In the genomic region with DNA sequence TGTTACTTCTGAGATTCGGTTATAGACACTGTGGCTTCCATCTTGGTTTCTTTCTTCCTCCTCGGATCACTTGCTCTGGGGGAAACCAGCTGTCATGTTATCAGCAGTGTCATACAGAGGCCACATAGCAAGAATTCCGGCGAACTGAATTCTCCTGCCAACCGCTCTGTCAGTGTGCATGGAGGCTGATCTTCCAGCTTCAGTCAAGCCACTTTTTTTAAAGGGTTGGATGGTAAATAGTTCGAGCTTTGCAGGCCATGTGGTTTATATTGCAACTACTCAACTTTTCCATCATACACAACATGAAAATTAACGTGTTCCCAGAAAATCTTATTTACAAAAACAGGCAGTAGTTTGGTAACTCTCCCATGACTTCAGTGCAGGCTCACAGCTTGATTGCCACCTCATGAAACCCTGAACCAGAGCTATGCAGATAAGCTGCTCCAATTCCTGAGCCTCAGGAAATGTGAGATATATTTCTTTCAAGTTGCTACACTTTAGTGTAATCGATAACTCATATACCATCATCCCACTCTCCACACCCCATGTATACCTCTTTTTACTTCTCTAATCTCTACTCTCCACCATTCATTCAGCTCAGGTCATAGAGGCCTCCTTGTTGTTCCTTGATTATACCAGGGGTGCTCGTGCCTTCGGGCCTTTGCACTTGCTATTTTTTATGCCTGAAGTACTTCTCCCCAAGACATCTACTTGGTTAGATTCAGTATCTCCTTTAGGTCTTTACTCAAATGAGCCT, we compare ENCODE assay signal across 18 cellular contexts. TPM values are rescaled to one million over a fixed set of nuclear protein-coding genes. Genes with fewer than 3 reads are reported as not detected.
DNase-seq lines count a peak whose midpoint lies in the region; ATAC-seq and TF ChIP-seq lines count a peak whose summit lies in the region.
"Had no signal": no experiment of that assay in that cellular context is flagged by ENCODE, and none has a peak within 500 bp of the region (broad histone marks: within the 10 kb centered on the region; RNA-seq: fewer than 3 reads in every experiment).

No MANE protein-coding gene starts in this region.

- H3K27ac ChIP-seq in SJCRH30 (no peak overlapping the region), body of pancreas (no peak overlapping the region)
- H3K27ac ChIP-seq: neural progenitor cell had no signal

- no peak for TF ChIP-seq POLR2A in body of pancreas (IDR thresholded peaks at IDR 0.05)

- H3K27me3 ChIP-seq in SJCRH30 (no peaks in the 10 kb centered on the region), body of pancreas (no peaks in the 10 kb centered on the region)
- H3K27me3 ChIP-seq: neural progenitor cell had no signal

- DNase-seq in NCI-H82 (lab: John Stamatoyannopoulos, UW): peak; percentile 32
- no peak for DNase-seq in NCI-H82 treated with DMSO at 0.1 percent for 48 hours (lab: John Stamatoyannopoulos, UW; ENCODE audit: unreplicated experiment)
- peak; percentile 26 to 49 for DNase-seq in SJCRH30
- peak; percentile 22 for DNase-seq in dedifferentiated amniotic fluid mesenchymal stem cell (ENCODE audit: extremely low spot score)
- no peak for DNase-seq in progenitor cell of endocrine pancreas (ENCODE audit: low spot score, unreplicated experiment)
- DNase-seq in activated CD4-positive, alpha-beta T cell treated with anti-CD3 and anti-CD28 coated beads, Interleukin-2, amount 10 ng/mL, durations not matched to agents 7 days and 5 days: no peak
- DNase-seq in body of pancreas: no peak
- DNase-seq in omental fat pad (ENCODE audit: low spot score): no peak
- DNase-seq: activated CD4-positive, alpha-beta memory T cell treated with anti-CD3 and anti-CD28 coated beads, Interleukin-2, amount 10 ng/mL, durations not matched to agents 7 days and 5 days; activated naive CD4-positive, alpha-beta T cell treated with Interleukin-2 at 50 U/mL for 16 hours; CD8-positive, alpha-beta memory T cell; NCI-H2029 treated with DMSO at 0.1 percent for 48 hours; NCI-H526 treated with DMSO at 0.1 percent for 48 hours had no signal

- no peaks in the 10 kb centered on the region for H3K27me3 Mint-ChIP-seq in progenitor cell of endocrine pancreas
- no peaks in the 10 kb centered on the region for H3K27me3 Mint-ChIP-seq in activated CD4-positive, alpha-beta T cell treated with anti-CD3 and anti-CD28 coated beads, Interleukin-2, amount 10 ng/mL, durations not matched to agents 7 days and 5 days
- H3K27me3 Mint-ChIP-seq: activated CD4-positive, alpha-beta memory T cell treated with anti-CD3 and anti-CD28 coated beads, Interleukin-2, amount 10 ng/mL, durations not matched to agents 7 days and 5 days; CD8-positive, alpha-beta memory T cell; stimulated activated naive CD8-positive, alpha-beta T cell treated with anti-CD3 and anti-CD28 coated beads, Interleukin-15, Interleukin-2, amounts not matched to agents 100 ng/mL and 50 ng/mL, for 24 hours had no signal

- 78 to 85% methylated on average over 10 of the region's 10 CpGs for WGBS in body of pancreas, 2 donors

- no peak for TF ChIP-seq CTCF in progenitor cell of endocrine pancreas (IDR thresholded peaks at IDR 0.05; ENCODE audit: unreplicated experiment)
- TF ChIP-seq CTCF in body of pancreas (IDR thresholded peaks at IDR 0.05): no peak
- TF ChIP-seq CTCF in omental fat pad (IDR thresholded peaks at IDR 0.05): no peak

- H3K4me3 Mint-ChIP-seq in progenitor cell of endocrine pancreas (ENCODE audit: low read depth): no peak overlapping the region
- H3K4me3 Mint-ChIP-seq in activated CD4-positive, alpha-beta T cell treated with anti-CD3 and anti-CD28 coated beads, Interleukin-2, amount 10 ng/mL, durations not matched to agents 7 days and 5 days: no peak overlapping the region
- H3K4me3 Mint-ChIP-seq: activated CD4-positive, alpha-beta memory T cell treated with anti-CD3 and anti-CD28 coated beads, Interleukin-2, amount 10 ng/mL, durations not matched to agents 7 days and 5 days; CD8-positive, alpha-beta memory T cell; neural progenitor cell; stimulated activated naive CD8-positive, alpha-beta T cell treated with anti-CD3 and anti-CD28 coated beads, Interleukin-15, Interleukin-2, amounts not matched to agents 100 ng/mL and 50 ng/mL, for 24 hours; T-helper 2 cell treated with Interferon-gamma antibody and Interleukin-4, amounts not matched to agents 5 μg/mL and 100 μg/mL, for 36 hours had no signal

- peaks cover 17% of the 10 kb centered on the region for H3K36me3 Mint-ChIP-seq in progenitor cell of endocrine pancreas (ENCODE audit: insufficient read depth)
- H3K36me3 Mint-ChIP-seq in activated CD4-positive, alpha-beta T cell treated with anti-CD3 and anti-CD28 coated beads, Interleukin-2, amount 10 ng/mL, durations not matched to agents 7 days and 5 days (ENCODE audit: low read depth): peaks cover 26% of the 10 kb centered on the region

- H3K4me1 Mint-ChIP-seq in progenitor cell of endocrine pancreas (ENCODE audit: low read depth): peaks cover 7% of the 10 kb centered on the region
- peaks cover 9% of the 10 kb centered on the region for H3K4me1 Mint-ChIP-seq in activated CD4-positive, alpha-beta T cell treated with anti-CD3 and anti-CD28 coated beads, Interleukin-2, amount 10 ng/mL, durations not matched to agents 7 days and 5 days

- POLR2A ChIA-PET in activated CD4-positive, alpha-beta T cell treated with anti-CD3 and anti-CD28 coated beads, Interleukin-2, amount 10 ng/mL, durations not matched to agents 7 days and 5 days (lab: Charles Lee): no interaction called here

- intact Hi-C loops in body of pancreas (cut with DNase I): no loop called here

- no peak for ATAC-seq in body of pancreas
- ATAC-seq in omental fat pad (ENCODE audit: low FRiP score): no peak
- ATAC-seq: sciatic nerve had no signal

- H3K4me1 ChIP-seq in SJCRH30 (peaks cover 5% of the 10 kb centered on the region; the same call in 1 of the 2 replicates), body of pancreas (peaks cover 11% of the 10 kb centered on the region)

- H3K27ac Mint-ChIP-seq in progenitor cell of endocrine pancreas: peak overlapping the region; percentile 29
- no peak overlapping the region for H3K27ac Mint-ChIP-seq in activated CD4-positive, alpha-beta T cell treated with anti-CD3 and anti-CD28 coated beads, Interleukin-2, amount 10 ng/mL, durations not matched to agents 7 days and 5 days
- H3K27ac Mint-ChIP-seq: activated CD4-positive, alpha-beta memory T cell treated with anti-CD3 and anti-CD28 coated beads, Interleukin-2, amount 10 ng/mL, durations not matched to agents 7 days and 5 days; neural progenitor cell; stimulated activated naive CD8-positive, alpha-beta T cell treated with anti-CD3 and anti-CD28 coated beads, Interleukin-15, Interleukin-2, amounts not matched to agents 100 ng/mL and 50 ng/mL, for 24 hours; T-helper 2 cell treated with Interferon-gamma antibody and Interleukin-4, amounts not matched to agents 5 μg/mL and 100 μg/mL, for 36 hours had no signal

- H3K36me3 ChIP-seq in SJCRH30 (peaks cover 28% of the 10 kb centered on the region), body of pancreas (replicated peaks in 1 of 2; ENCODE audit: insufficient read depth in 1 of 2, low read depth in 2 of 2) (peaks cover 0 to 14% of the 10 kb centered on the region in 2 donors)

- no peaks in the 10 kb centered on the region for H3K9me3 ChIP-seq in SJCRH30 (replicated peaks)
- no peaks in the 10 kb centered on the region for H3K9me3 ChIP-seq in body of pancreas
- H3K9me3 ChIP-seq: HAP-1 had no signal

- no peak overlapping the region for H3K4me3 ChIP-seq in SJCRH30
- H3K4me3 ChIP-seq in body of pancreas: no peak overlapping the region
- H3K4me3 ChIP-seq: HAP-1, neural progenitor cell had no signal

- CTCF ChIA-PET in activated CD4-positive, alpha-beta T cell treated with anti-CD3 and anti-CD28 coated beads, Interleukin-2, amount 10 ng/mL, durations not matched to agents 7 days and 5 days (lab: Charles Lee): interaction anchor here (1.8 kb wide), 1 partner anchor 449 kb away, joined by 4 read pairs; no protein-coding TSS in a partner anchor

- no peaks in the 10 kb centered on the region for H3K9me3 Mint-ChIP-seq in progenitor cell of endocrine pancreas (ENCODE audit: low read depth)
- no peaks in the 10 kb centered on the region for H3K9me3 Mint-ChIP-seq in activated CD4-positive, alpha-beta T cell treated with anti-CD3 and anti-CD28 coated beads, Interleukin-2, amount 10 ng/mL, durations not matched to agents 7 days and 5 days
- H3K9me3 Mint-ChIP-seq: activated CD4-positive, alpha-beta memory T cell treated with anti-CD3 and anti-CD28 coated beads, Interleukin-2, amount 10 ng/mL, durations not matched to agents 7 days and 5 days; CD8-positive, alpha-beta memory T cell; neural progenitor cell; stimulated activated naive CD8-positive, alpha-beta T cell treated with anti-CD3 and anti-CD28 coated beads, Interleukin-15, Interleukin-2, amounts not matched to agents 100 ng/mL and 50 ng/mL, for 24 hours; T-helper 2 cell treated with Interferon-gamma antibody and Interleukin-4, amounts not matched to agents 5 μg/mL and 100 μg/mL, for 36 hours had no signal

RNA-seq across cellular contexts. Expression of gene RPL22L1, which starts 7.2 kb away (rescaled TPM):
- 45.2 and 52.8 TPM in 2 replicates for total RNA-seq in SJCRH30 (2014; rRNA removed; shearing (Covaris generic))
- total RNA-seq in progenitor cell of endocrine pancreas: 53.8 TPM in 2 replicates
- total RNA-seq in activated CD4-positive, alpha-beta T cell treated with anti-CD3 and anti-CD28 coated beads, Interleukin-2, amount 10 ng/mL, durations not matched to agents 7 days and 5 days: 10 to 100 TPM; 42.4 to 58.5 TPM
- total RNA-seq in body of pancreas: 10 to 100 TPM; 26.0 to 61.2 TPM
- total RNA-seq in omental fat pad: 100 to 1,000 TPM in 1 of 4 donors, 10 to 100 TPM in 3; 84.2 to 108 (median 98.3) TPM

RNA-seq across cellular contexts. Expression of gene EIF5A2, which starts 45.6 kb away (rescaled TPM):
- 4.4 and 7.3 TPM in 2 replicates for total RNA-seq in SJCRH30 (2014; rRNA removed; shearing (Covaris generic))
- 2.7 and 3.7 TPM in 2 replicates for total RNA-seq in progenitor cell of endocrine pancreas
- total RNA-seq in activated CD4-positive, alpha-beta T cell treated with anti-CD3 and anti-CD28 coated beads, Interleukin-2, amount 10 ng/mL, durations not matched to agents 7 days and 5 days: 10 to 100 TPM; 10.7 to 12.1 TPM
- total RNA-seq in body of pancreas: 1 to 10 TPM in 1 of 2 donors, under 1 TPM in 1; 0.99 to 1.8 TPM
- 10 to 100 TPM in 1 of 4 donors, 1 to 10 TPM in 3; 4.3 to 10.4 (median 7.8) TPM for total RNA-seq in omental fat pad

Comparison
In these comparisons a context has a peak if more than half of its experiments do, and no peak if none do; other contexts are left out.
1. DNase-seq: peak in NCI-H82 (single experiment), SJCRH30 (2 of 2) and dedifferentiated amniotic fluid mesenchymal stem cell (single experiment); none in NCI-H82 treated with DMSO at 0.1 percent for 48 hours (single experiment), progenitor cell of endocrine pancreas (single experiment), activated CD4-positive, alpha-beta T cell treated with anti-CD3 and anti-CD28 coated beads, Interleukin-2, amount 10 ng/mL, durations not matched to agents 7 days and 5 days (single experiment), body of pancreas (0 of 4) and omental fat pad (single experiment).